ENCODE assay signal across 12 cellular contexts in the genomic region with DNA sequence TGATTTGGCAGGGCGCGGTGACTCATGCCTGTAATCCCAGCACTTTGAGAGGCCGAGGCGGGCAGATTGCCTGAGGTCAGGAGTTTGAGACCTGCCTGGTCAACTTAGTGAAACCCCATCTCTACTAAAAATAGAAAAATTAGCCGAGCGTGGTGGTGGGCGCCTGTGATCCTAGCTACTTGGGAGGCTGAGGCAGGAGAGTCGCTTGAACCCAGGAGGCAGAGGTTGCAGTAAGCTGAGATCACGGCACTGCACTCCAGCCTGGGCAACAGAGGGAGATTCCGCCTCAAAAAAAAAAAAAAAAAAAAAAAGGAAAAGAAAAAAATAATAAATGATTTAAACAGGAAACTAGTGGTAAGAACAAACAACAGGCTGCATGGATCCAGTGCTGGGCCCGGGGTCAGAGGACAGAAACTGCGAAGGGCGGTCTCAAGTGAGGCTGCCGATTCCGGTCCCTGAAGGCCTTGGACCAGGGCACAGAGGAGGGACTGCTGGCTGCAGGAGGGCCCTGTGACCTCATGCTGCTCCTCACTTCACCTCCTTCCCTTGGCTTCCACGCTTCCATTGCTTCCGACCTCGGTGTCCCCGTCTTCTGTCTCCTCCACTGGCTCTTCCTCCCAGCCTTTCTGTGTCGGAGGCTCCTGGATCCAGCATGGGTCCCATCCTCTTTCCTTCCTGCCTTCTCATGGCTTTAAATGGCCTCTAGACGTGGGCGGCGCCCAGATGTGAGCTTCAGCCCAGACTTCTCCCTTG. TPM values are rescaled to one million over a fixed set of nuclear protein-coding genes. Genes with fewer than 3 reads are reported as not detected.
DNase-seq lines count a peak whose midpoint lies in the region; ATAC-seq and TF ChIP-seq lines count a peak whose summit lies in the region.
"Had no signal": no experiment of that assay in that cellular context is flagged by ENCODE, and none has a peak within 500 bp of the region (broad histone marks: within the 10 kb centered on the region; RNA-seq: fewer than 3 reads in every experiment).

No MANE protein-coding gene starts in this region.

- ATAC-seq in T-cell (replicated peaks in 1 of 4) (no peak), GM21447 (IDR thresholded peaks at IDR 0.05; ENCODE audit: unreplicated experiment) (no peak)

- POLR2A ChIA-PET in T-cell (lab: Charles Lee), result no interaction called here

- H3K27me3 Mint-ChIP-seq in T-helper 2 cell treated with Interferon-gamma antibody and Interleukin-4, amounts not matched to agents 5 μg/mL and 100 μg/mL, for 36 hours (ENCODE audit: low read depth), result peaks cover 63% of the 10 kb centered on the region
- H3K27me3 Mint-ChIP-seq in T-cell, result peaks cover 31 to 54% of the 10 kb centered on the region in 2 donors
- H3K27me3 Mint-ChIP-seq in nephron progenitor cell (ENCODE audit: low read depth, poor library complexity), result peaks cover 82% of the 10 kb centered on the region

- no peak for DNase-seq in T-helper 2 cell treated with Interferon-gamma antibody and Interleukin-4, amounts not matched to agents 5 μg/mL and 100 μg/mL, for 36 hours (ENCODE audit: low spot score)
- DNase-seq in T-helper 2 cell (no peak), T-cell (no peak), dermis blood vessel endothelial cell (peak; percentile 31), nephron progenitor cell (no peak), SKM-1 treated with dmso at 0.1 percent for 144 hours (lab: John Stamatoyannopoulos, UW; ENCODE audit: unreplicated experiment) (no peak)
- no peak for DNase-seq in stimulated activated CD4-positive, alpha-beta T cell treated with anti-CD3 and anti-CD28 coated beads, Interleukin-2, amount 100 ng/mL, for 48 hours
- DNase-seq: 8988T, H7, NCI-H1694, NCI-H446 treated with DMSO at 0.1 percent for 48 hours had no signal

- H3K4me1 Mint-ChIP-seq in T-helper 2 cell treated with Interferon-gamma antibody and Interleukin-4, amounts not matched to agents 5 μg/mL and 100 μg/mL, for 36 hours (ENCODE audit: low read depth), result peaks cover 9% of the 10 kb centered on the region
- H3K4me1 Mint-ChIP-seq in T-cell (peaks cover 10 to 12% (median 10%) of the 10 kb centered on the region in 3 donors), nephron progenitor cell (peaks cover 15% of the 10 kb centered on the region)

- TF ChIP-seq CTCF in nephron progenitor cell (IDR thresholded peaks at IDR 0.05), result no peak

- no peak overlapping the region for H3K27ac Mint-ChIP-seq in T-helper 2 cell treated with Interferon-gamma antibody and Interleukin-4, amounts not matched to agents 5 μg/mL and 100 μg/mL, for 36 hours
- peak overlapping the region in 1 of 2 donors; percentile 45 for H3K27ac Mint-ChIP-seq in T-cell
- H3K27ac Mint-ChIP-seq in nephron progenitor cell, result no peak overlapping the region

- no peaks in the 10 kb centered on the region for H3K9me3 Mint-ChIP-seq in T-helper 2 cell treated with Interferon-gamma antibody and Interleukin-4, amounts not matched to agents 5 μg/mL and 100 μg/mL, for 36 hours
- H3K9me3 Mint-ChIP-seq in T-cell, result no peaks in the 10 kb centered on the region
- H3K9me3 Mint-ChIP-seq in nephron progenitor cell, result no peaks in the 10 kb centered on the region

- CTCF ChIA-PET in T-cell (lab: Charles Lee), result interaction anchor here in 1 of 2 donors (0.7 kb wide), 1 partner anchor 145 kb away, joined by 6 read pairs; no protein-coding TSS in a partner anchor

- no peaks in the 10 kb centered on the region for H3K36me3 Mint-ChIP-seq in T-helper 2 cell treated with Interferon-gamma antibody and Interleukin-4, amounts not matched to agents 5 μg/mL and 100 μg/mL, for 36 hours (ENCODE audit: low read depth)
- H3K36me3 Mint-ChIP-seq in T-cell (no peaks in the 10 kb centered on the region), nephron progenitor cell (ENCODE audit: low read depth) (no peaks in the 10 kb centered on the region)

- H3K4me3 Mint-ChIP-seq in T-helper 2 cell treated with Interferon-gamma antibody and Interleukin-4, amounts not matched to agents 5 μg/mL and 100 μg/mL, for 36 hours, result peak overlapping the region; percentile 90
- H3K4me3 Mint-ChIP-seq in T-cell (peak overlapping the region; percentile 79 to 88 (median 85)), nephron progenitor cell (peak overlapping the region; percentile 79)

RNA-seq across cellular contexts. Expression of a gene that starts 2.1 kb away (rescaled TPM):
- total RNA-seq in T-cell (under 1 TPM; 0.07 to 0.61 (median 0.43) TPM), dermis blood vessel endothelial cell (0.37 and 0.85 TPM in 2 replicates)
